8 cellular contexts compared by ENCODE assay signal in the genomic region with DNA sequence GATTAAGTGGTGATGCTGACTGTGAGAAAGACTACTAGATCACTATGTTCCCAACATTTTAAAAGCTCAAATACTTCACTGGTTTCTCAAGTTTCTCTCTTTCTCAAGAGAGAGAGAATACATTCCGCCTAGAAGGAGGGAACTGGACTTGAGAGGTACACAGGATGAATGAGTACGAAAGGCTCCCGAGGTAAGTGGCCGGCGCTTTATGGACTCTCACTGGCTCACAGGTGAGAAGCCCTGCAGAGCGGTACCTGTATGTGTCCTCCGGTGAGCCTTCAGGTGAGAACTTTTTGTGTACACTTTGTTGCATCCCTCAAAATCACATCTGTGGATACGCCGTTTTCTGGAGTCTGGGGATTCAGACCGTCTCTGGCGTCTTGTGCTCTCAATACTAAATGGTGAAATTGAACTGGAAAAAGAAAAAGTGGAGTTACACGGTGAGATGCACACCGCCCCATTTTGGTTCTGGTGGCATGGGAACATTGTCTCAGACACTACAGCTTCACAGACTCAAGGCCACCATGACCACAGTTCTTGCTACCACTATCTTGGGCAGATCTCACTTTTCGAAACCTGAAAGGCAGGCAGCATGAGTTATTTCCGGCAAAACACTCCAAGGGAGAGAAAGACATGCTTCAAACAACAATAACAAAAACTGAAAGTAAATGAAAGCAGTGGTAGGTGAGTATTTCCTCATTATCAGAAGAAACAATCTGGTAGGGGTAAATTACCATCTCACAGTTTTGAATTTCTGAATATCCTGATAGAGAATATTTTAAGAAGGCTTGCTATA.
DNase-seq lines count a peak whose midpoint lies in the region; ATAC-seq and TF ChIP-seq lines count a peak whose summit lies in the region.

No MANE protein-coding gene starts in this region.

- ATAC-seq in GM18873 (IDR thresholded peaks at IDR 0.05; ENCODE audit: low FRiP score, unreplicated experiment) (peak; percentile 90), HG03108 (IDR thresholded peaks at IDR 0.05; ENCODE audit: unreplicated experiment) (peak; percentile 54)

- peaks cover 10% of the 10 kb centered on the region for H3K4me1 Mint-ChIP-seq in mesothelial cell of epicardium

- peaks cover 6% of the 10 kb centered on the region for H3K9me3 Mint-ChIP-seq in mesothelial cell of epicardium

- no peak overlapping the region for H3K27ac Mint-ChIP-seq in mesothelial cell of epicardium

- H3K36me3 Mint-ChIP-seq in mesothelial cell of epicardium = peaks cover 35% of the 10 kb centered on the region

- TF ChIP-seq CTCF in mesothelial cell of epicardium (IDR thresholded peaks at IDR 0.05; ENCODE audit: unreplicated experiment) = no peak

- no peaks in the 10 kb centered on the region for H3K27me3 Mint-ChIP-seq in mesothelial cell of epicardium (ENCODE audit: low read depth)

- H3K4me3 Mint-ChIP-seq in mesothelial cell of epicardium = no peak overlapping the region

- peak; percentile 35 for DNase-seq in activated T-cell treated with anti-CD3 and anti-CD28 coated beads, Interleukin-2, amount 50 U/mL, for 1 hour
- DNase-seq in stimulated activated CD4-positive, alpha-beta T cell treated with anti-CD3 and anti-CD28 coated beads, Interleukin-12 subunit alpha, Interleukin-12 subunit beta, amount 100 ng/mL, for 24 hours (ENCODE audit: low read depth in 2 of 2) = peak; percentile 24 to 28
- DNase-seq in NCI-H526 treated with DMSO at 0.1 percent for 48 hours (lab: John Stamatoyannopoulos, UW) (no peak), NCI-H2171 (lab: John Stamatoyannopoulos, UW) (no peak), mesothelial cell of epicardium (ENCODE audit: low spot score in 2 of 2, unreplicated experiment in 2 of 2) (no peak), anterior cingulate cortex (lab: John Stamatoyannopoulos, UW) (no peak)

Comparison
In these comparisons a context has a peak if more than half of its experiments do, and no peak if none do; other contexts are left out.
1. DNase-seq: peak in activated T-cell treated with anti-CD3 and anti-CD28 coated beads, Interleukin-2, amount 50 U/mL, for 1 hour (single experiment) and stimulated activated CD4-positive, alpha-beta T cell treated with anti-CD3 and anti-CD28 coated beads, Interleukin-12 subunit alpha, Interleukin-12 subunit beta, amount 100 ng/mL, for 24 hours (2 of 2); none in NCI-H526 treated with DMSO at 0.1 percent for 48 hours (single experiment), NCI-H2171 (single experiment), mesothelial cell of epicardium (0 of 2) and anterior cingulate cortex (0 of 58).